ENCODE assay signal across 1 cellular context in genomic region chr22:29799217-29799680, GRCh38.
TF ChIP-seq lines count a peak whose summit lies in the region.

No MANE protein-coding gene starts in this region.

TF ChIP-seq in HepG2, 621 proteins besides CTCF, POLR2A, EP300 and RAD21 (continued from another document and continues in another):
- TF ChIP-seq ZNF770 (CRISPR knock-in tag; IDR thresholded peaks at IDR 0.05) (no peak), MTF2 (CRISPR knock-in tag; IDR thresholded peaks at IDR 0.05; ENCODE audit: borderline replicate concordance) (no peak), FOXK1 (CRISPR knock-in tag; IDR thresholded peaks at IDR 0.05; ENCODE audit: borderline replicate concordance, low read depth) (peak; percentile 30; the same call in 1 of the 2 replicates), ZNF335 (CRISPR knock-in tag; IDR thresholded peaks at IDR 0.05) (0 out of 2 replicates have a peak, but pooled peaks have one; percentile 49), AGO1 (IDR thresholded peaks at IDR 0.05; ENCODE audit: low read depth, low read length, poor library complexity, severe bottlenecking) (no peak), ZNF557 (CRISPR knock-in tag; IDR thresholded peaks at IDR 0.05) (no peak), ZNF136 (CRISPR knock-in tag; IDR thresholded peaks at IDR 0.05; ENCODE audit: low read depth) (no peak), ZNF124 (CRISPR knock-in tag; IDR thresholded peaks at IDR 0.05) (0 out of 2 replicates have a peak, but pooled peaks have one; percentile 18), ZFP36 (IDR thresholded peaks at IDR 0.05; ENCODE audit: borderline replicate concordance, low read depth, low read length, partially characterized antibody) (no peak), ZNF563 (CRISPR knock-in tag; IDR thresholded peaks at IDR 0.05) (no peak), SNAPC5 (CRISPR knock-in tag; IDR thresholded peaks at IDR 0.05; ENCODE audit: borderline replicate concordance) (no peak), ZNF562 (CRISPR knock-in tag; IDR thresholded peaks at IDR 0.05; ENCODE audit: borderline replicate concordance) (no peak), GATA4 (IDR thresholded peaks at IDR 0.05; ENCODE audit: borderline replicate concordance, low read depth) (peak; percentile 27; the same call in 1 of the 2 replicates), NONO (IDR thresholded peaks at IDR 0.05) (no peak), NONO (CRISPR knock-in tag; conservative IDR thresholded peaks at IDR 0.05) (no peak), ZHX2 (IDR thresholded peaks at IDR 0.05; ENCODE audit: low read depth) (no peak), ZHX2 (CRISPR knock-in tag; IDR thresholded peaks at IDR 0.05; ENCODE audit: borderline replicate concordance) (no peak), ZFP36L1 (CRISPR knock-in tag; IDR thresholded peaks at IDR 0.05) (no peak), ZNF350 (CRISPR knock-in tag; IDR thresholded peaks at IDR 0.05; ENCODE audit: borderline replicate concordance, low read depth) (peak; percentile 27; the same call in 1 of the 2 replicates), ZNF17 (CRISPR knock-in tag; IDR thresholded peaks at IDR 0.05) (no peak), SNAPC2 (CRISPR knock-in tag; IDR thresholded peaks at IDR 0.05) (no peak), SMAD9 (CRISPR knock-in tag; IDR thresholded peaks at IDR 0.05) (no peak), BRCA1 (CRISPR knock-in tag; IDR thresholded peaks at IDR 0.05) (no peak), ZNF292 (CRISPR knock-in tag; IDR thresholded peaks at IDR 0.05; ENCODE audit: borderline replicate concordance, low read depth) (peak; percentile 75), RORA (CRISPR knock-in tag; IDR thresholded peaks at IDR 0.05) (no peak), PTBP1 (IDR thresholded peaks at IDR 0.05; ENCODE audit: low read depth, low read length, poor library complexity, severe bottlenecking) (no peak)
- TF ChIP-seq, protein P1, sequence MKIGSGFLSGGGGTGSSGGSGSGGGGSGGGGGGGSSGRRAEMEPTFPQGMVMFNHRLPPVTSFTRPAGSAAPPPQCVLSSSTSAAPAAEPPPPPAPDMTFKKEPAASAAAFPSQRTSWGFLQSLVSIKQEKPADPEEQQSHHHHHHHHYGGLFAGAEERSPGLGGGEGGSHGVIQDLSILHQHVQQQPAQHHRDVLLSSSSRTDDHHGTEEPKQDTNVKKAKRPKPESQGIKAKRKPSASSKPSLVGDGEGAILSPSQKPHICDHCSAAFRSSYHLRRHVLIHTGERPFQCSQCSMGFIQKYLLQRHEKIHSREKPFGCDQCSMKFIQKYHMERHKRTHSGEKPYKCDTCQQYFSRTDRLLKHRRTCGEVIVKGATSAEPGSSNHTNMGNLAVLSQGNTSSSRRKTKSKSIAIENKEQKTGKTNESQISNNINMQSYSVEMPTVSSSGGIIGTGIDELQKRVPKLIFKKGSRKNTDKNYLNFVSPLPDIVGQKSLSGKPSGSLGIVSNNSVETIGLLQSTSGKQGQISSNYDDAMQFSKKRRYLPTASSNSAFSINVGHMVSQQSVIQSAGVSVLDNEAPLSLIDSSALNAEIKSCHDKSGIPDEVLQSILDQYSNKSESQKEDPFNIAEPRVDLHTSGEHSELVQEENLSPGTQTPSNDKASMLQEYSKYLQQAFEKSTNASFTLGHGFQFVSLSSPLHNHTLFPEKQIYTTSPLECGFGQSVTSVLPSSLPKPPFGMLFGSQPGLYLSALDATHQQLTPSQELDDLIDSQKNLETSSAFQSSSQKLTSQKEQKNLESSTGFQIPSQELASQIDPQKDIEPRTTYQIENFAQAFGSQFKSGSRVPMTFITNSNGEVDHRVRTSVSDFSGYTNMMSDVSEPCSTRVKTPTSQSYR (CRISPR knock-in tag; IDR thresholded peaks at IDR 0.05; ENCODE audit: borderline replicate concordance) = 0 out of 2 replicates have a peak, but pooled peaks have one; percentile 17
- TF ChIP-seq, protein P2, sequence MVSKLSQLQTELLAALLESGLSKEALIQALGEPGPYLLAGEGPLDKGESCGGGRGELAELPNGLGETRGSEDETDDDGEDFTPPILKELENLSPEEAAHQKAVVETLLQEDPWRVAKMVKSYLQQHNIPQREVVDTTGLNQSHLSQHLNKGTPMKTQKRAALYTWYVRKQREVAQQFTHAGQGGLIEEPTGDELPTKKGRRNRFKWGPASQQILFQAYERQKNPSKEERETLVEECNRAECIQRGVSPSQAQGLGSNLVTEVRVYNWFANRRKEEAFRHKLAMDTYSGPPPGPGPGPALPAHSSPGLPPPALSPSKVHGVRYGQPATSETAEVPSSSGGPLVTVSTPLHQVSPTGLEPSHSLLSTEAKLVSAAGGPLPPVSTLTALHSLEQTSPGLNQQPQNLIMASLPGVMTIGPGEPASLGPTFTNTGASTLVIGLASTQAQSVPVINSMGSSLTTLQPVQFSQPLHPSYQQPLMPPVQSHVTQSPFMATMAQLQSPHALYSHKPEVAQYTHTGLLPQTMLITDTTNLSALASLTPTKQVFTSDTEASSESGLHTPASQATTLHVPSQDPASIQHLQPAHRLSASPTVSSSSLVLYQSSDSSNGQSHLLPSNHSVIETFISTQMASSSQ (IDR thresholded peaks at IDR 0.05; ENCODE audit: low read depth) = no peak
- TF ChIP-seq, protein P2 (CRISPR knock-in tag; IDR thresholded peaks at IDR 0.05; ENCODE audit: borderline replicate concordance) = peak; percentile 48; the same call in 1 of the 2 replicates
- TF ChIP-seq, protein P3, sequence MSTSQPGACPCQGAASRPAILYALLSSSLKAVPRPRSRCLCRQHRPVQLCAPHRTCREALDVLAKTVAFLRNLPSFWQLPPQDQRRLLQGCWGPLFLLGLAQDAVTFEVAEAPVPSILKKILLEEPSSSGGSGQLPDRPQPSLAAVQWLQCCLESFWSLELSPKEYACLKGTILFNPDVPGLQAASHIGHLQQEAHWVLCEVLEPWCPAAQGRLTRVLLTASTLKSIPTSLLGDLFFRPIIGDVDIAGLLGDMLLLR (CRISPR knock-in tag; IDR thresholded peaks at IDR 0.05) = no peak
- TF ChIP-seq, protein P4, sequence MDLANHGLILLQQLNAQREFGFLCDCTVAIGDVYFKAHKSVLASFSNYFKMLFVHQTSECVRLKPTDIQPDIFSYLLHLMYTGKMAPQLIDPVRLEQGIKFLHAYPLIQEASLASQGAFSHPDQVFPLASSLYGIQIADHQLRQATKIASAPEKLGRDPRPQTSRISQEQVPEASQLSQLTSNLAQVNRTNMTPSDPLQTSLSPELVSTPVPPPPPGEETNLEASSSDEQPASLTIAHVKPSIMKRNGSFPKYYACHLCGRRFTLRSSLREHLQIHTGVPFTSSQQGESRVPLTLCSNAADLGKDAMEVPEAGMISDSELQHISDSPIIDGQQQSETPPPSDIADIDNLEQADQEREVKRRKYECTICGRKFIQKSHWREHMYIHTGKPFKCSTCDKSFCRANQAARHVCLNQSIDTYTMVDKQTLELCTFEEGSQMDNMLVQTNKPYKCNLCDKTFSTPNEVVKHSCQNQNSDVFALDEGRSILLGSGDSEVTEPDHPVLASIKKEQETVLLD (CRISPR knock-in tag; IDR thresholded peaks at IDR 0.05; ENCODE audit: low read depth) = no peak
- TF ChIP-seq, protein P5, sequence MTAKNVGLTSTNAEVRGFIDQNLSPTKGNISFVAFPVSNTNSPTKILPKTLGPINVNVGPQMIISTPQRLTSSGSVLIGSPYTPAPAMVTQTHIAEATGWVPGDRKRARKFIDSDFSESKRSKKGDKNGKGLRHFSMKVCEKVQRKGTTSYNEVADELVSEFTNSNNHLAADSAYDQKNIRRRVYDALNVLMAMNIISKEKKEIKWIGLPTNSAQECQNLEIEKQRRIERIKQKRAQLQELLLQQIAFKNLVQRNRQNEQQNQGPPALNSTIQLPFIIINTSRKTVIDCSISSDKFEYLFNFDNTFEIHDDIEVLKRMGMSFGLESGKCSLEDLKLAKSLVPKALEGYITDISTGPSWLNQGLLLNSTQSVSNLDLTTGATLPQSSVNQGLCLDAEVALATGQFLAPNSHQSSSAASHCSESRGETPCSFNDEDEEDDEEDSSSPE (CRISPR knock-in tag; IDR thresholded peaks at IDR 0.05) = no peak
- TF ChIP-seq, protein P6, sequence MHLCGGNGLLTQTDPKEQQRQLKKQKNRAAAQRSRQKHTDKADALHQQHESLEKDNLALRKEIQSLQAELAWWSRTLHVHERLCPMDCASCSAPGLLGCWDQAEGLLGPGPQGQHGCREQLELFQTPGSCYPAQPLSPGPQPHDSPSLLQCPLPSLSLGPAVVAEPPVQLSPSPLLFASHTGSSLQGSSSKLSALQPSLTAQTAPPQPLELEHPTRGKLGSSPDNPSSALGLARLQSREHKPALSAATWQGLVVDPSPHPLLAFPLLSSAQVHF (CRISPR knock-in tag; IDR thresholded peaks at IDR 0.05) = no peak
